In the genomic region with DNA sequence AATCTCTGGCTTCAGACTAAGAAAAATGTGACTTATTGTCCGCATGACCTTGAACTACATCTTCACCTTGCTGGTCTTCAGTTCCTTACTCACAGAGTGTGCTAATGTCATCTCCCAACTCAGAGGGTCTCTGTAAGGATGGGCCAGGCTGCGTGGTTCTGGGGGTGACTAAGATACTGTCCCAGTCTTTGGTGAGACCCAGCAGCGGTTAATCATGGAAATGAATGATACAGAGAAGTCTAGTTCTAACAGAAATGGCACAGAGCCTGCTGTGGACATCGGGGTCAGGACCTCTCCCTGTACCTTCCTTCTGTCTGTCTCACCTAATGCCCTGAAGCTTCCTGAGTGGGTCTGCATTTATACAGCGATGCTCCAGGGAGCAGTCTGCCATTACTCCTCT, we compare ENCODE assay signal across 5 cellular contexts.
"Had no signal": no experiment of that assay in that cellular context is flagged by ENCODE, and none has a peak within 500 bp of the region (broad histone marks: within the 10 kb centered on the region; RNA-seq: fewer than 3 reads in every experiment).

No MANE protein-coding gene starts in this region.

- H3K36me3 Mint-ChIP-seq: IgD-negative memory B cell had no signal

- H3K4me3 Mint-ChIP-seq: IgD-negative memory B cell had no signal

- H3K4me3 ChIP-seq: K562 had no signal

- DNase-seq: IMR-90 had no signal

- ATAC-seq: HepG2, K562 had no signal

- H3K27ac Mint-ChIP-seq: IgD-negative memory B cell had no signal

- H3K27ac ChIP-seq: HL-60 had no signal
